Comparison of ENCODE assay signal across 15 cellular contexts in the genomic region with DNA sequence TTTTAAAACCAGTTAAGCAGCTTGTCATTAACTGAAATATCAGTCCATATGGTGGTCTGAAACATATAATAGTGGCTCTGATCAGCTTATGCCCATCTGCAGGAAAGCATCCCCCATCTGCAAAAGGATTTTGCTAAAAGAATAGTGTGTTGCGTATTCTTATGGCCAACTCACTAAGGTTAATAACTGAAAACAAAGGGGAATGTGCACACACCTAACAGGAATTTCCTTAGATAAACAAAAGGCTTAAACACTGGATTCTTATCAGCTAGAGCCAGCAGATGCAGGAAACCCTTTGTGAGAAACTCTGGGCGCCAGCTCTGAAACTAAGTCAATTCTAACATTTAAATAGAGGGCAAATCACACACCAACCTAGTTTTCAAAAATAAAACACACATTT. TPM values are rescaled to one million over a fixed set of nuclear protein-coding genes. Genes with fewer than 3 reads are reported as not detected.
DNase-seq lines count a peak whose midpoint lies in the region; ATAC-seq and TF ChIP-seq lines count a peak whose summit lies in the region.
"Had no signal": no experiment of that assay in that cellular context is flagged by ENCODE, and none has a peak within 500 bp of the region (broad histone marks: within the 10 kb centered on the region; RNA-seq: fewer than 3 reads in every experiment).

No MANE protein-coding gene starts in this region.

- POLR2A ChIA-PET in Caco-2 (lab: Charles Lee) = interaction anchor here (0.6 to 1.2 kb wide), 2 partner anchors 17 to 22 kb away, joined by 3 to 12 read pairs; partner anchors contain the start of gene VPS36
- POLR2A ChIA-PET in IMR-90 (lab: Charles Lee; ENCODE audit: unreplicated experiment) = no interaction called here

- CTCF ChIA-PET in Caco-2 (lab: Charles Lee) = interaction anchor here (1.7 kb wide), 1 partner anchor 22 kb away, joined by 16 read pairs; the partner anchor contains the start of gene VPS36
- CTCF ChIA-PET in IMR-90 (lab: Yijun Ruan, JAX) = interaction anchor here (0.6 to 1.0 kb wide), 3 partner anchors 12 to 23 kb away, joined by 3 to 4 read pairs (median 3); no protein-coding TSS in a partner anchor

- no peak overlapping the region for H2BK5ac ChIP-seq in IMR-90 (ENCODE audit: low read depth, low read length, poor library complexity, severe bottlenecking)

- H3K4me1 ChIP-seq in Caco-2 (peaks cover 18% of the 10 kb centered on the region), IMR-90 (ENCODE audit: control insufficient read depth, insufficient read depth, low read length) (peaks cover 3% of the 10 kb centered on the region; the same call in 1 of the 2 replicates), left lung (peaks cover 0 to 16% of the 10 kb centered on the region in 2 donors), suprapubic skin (no peaks in the 10 kb centered on the region), upper lobe of left lung (peaks cover 8 to 18% (median 13%) of the 10 kb centered on the region in 4 donors)
- H3K4me1 ChIP-seq: HAP-1 had no signal

- no peaks in the 10 kb centered on the region for H4K20me1 ChIP-seq in IMR-90 (ENCODE audit: insufficient read depth, low read length)

- H3K4me2 ChIP-seq in IMR-90 (ENCODE audit: low read depth, low read length) = no peak overlapping the region

- peaks cover 22% of the 10 kb centered on the region for H3K36me3 Mint-ChIP-seq in Caco-2 (ENCODE audit: insufficient read depth, unreplicated experiment)

- no peak overlapping the region for H2BK20ac ChIP-seq in IMR-90 (ENCODE audit: low read depth, low read length)

- H3K27me3 ChIP-seq in Caco-2 (replicated peaks; ENCODE audit: control insufficient read depth, insufficient read depth, low read length) (no peaks in the 10 kb centered on the region), IMR-90 (ENCODE audit: control insufficient read depth, insufficient read depth, low read length) (no peaks in the 10 kb centered on the region), left lung (no peaks in the 10 kb centered on the region), suprapubic skin (no peaks in the 10 kb centered on the region), upper lobe of left lung (no peaks in the 10 kb centered on the region)

- H3K14ac ChIP-seq in IMR-90 (replicated peaks; ENCODE audit: low read depth, low read length) = no peak overlapping the region

- in situ Hi-C loops in IMR-90 (cut with MboI; ENCODE audit: low sequenced_read_pairs) = no loop called here
- in situ Hi-C loops in astrocyte of the cerebellum (cut with HindIII; ENCODE audit: low sequenced_read_pairs) = no loop called here

- intact Hi-C loops in Caco-2 (cut with micrococcal nuclease; ENCODE audit: unreplicated experiment) = loop anchor here (1.0 kb wide), 1 partner anchor 22 kb away; the partner anchor contains the start of gene VPS36
- intact Hi-C loops in IMR-90 (cut with micrococcal nuclease) = no loop called here
- intact Hi-C loops in left lung (cut with DNase I) = no loop called here

- TF ChIP-seq RAD21 in IMR-90 (IDR thresholded peaks at IDR 0.05; ENCODE audit: low read length) = no peak

- dilution Hi-C loops in IMR-90 (cut with HindIII; ENCODE audit: low sequenced_read_pairs, unreplicated experiment) = no loop called here

- H3K9me3 ChIP-seq in Caco-2 = 0 out of 2 replicates have a peak, but pooled peaks cover 4% of the 10 kb centered on the region
- no peaks in the 10 kb centered on the region for H3K9me3 ChIP-seq in IMR-90 (ENCODE audit: control insufficient read depth, insufficient read depth, low read length)
- no peaks in the 10 kb centered on the region for H3K9me3 ChIP-seq in left lung
- H3K9me3 ChIP-seq in suprapubic skin = no peaks in the 10 kb centered on the region
- H3K9me3 ChIP-seq in upper lobe of left lung = no peaks in the 10 kb centered on the region
- H3K9me3 ChIP-seq: HAP-1 had no signal

- no peak overlapping the region for H4K5ac ChIP-seq in IMR-90 (ENCODE audit: low read depth, low read length)

- no peak overlapping the region for H2AFZ ChIP-seq in IMR-90 (replicated peaks; ENCODE audit: low read length, poor library complexity)

- TF ChIP-seq CTCF in Caco-2 (IDR thresholded peaks at IDR 0.05; ENCODE audit: insufficient read depth in 1 of 2, low read depth in 1 of 2, low read length in 1 of 2, severe bottlenecking in 1 of 2, unreplicated experiment in 1 of 2) (no peak), IMR-90 (conservative IDR thresholded peaks at IDR 0.05; ENCODE audit: low read depth, low read length) (no peak), astrocyte of the cerebellum (IDR thresholded peaks at IDR 0.05; ENCODE audit: low read depth, low read length, missing control alignments) (no peak), left lung (IDR thresholded peaks at IDR 0.05) (no peak), suprapubic skin (IDR thresholded peaks at IDR 0.05) (no peak), upper lobe of left lung (IDR thresholded peaks at IDR 0.05) (no peak)

- H2BK15ac ChIP-seq in IMR-90 (ENCODE audit: low read depth, low read length) = no peak overlapping the region

- no peak for TF ChIP-seq POLR2A in IMR-90 (IDR thresholded peaks at IDR 0.05; ENCODE audit: low read depth, low read length)
- no peak for TF ChIP-seq POLR2A in suprapubic skin (IDR thresholded peaks at IDR 0.05)
- no peak for TF ChIP-seq POLR2A in upper lobe of left lung (IDR thresholded peaks at IDR 0.05)

- H4K8ac ChIP-seq in IMR-90 (ENCODE audit: low read depth in 2 of 2, low read length in 2 of 2) = no peak overlapping the region

- H3K9me3 Mint-ChIP-seq in Caco-2 (ENCODE audit: unreplicated experiment) = no peaks in the 10 kb centered on the region
- H3K9me3 Mint-ChIP-seq: activated CD4-positive, alpha-beta T cell treated with anti-CD3 and anti-CD28 coated beads, Interleukin-2, amount 10 ng/mL, durations not matched to agents 24 days and 14 days; activated naive CD4-positive, alpha-beta T cell treated with anti-CD3 and anti-CD28 coated beads for 36 hours; nephron progenitor cell; stimulated activated naive CD8-positive, alpha-beta T cell treated with anti-CD3 and anti-CD28 coated beads, Interleukin-15, Interleukin-2, amounts not matched to agents 100 ng/mL and 50 ng/mL, for 24 hours had no signal

- ATAC-seq in IMR-90 (ENCODE audit: low read depth) (peak; percentile 42; the same call in 1 of the 2 replicates), left lung (peak; percentile 69), upper lobe of left lung (ENCODE audit: low FRiP score in 2 of 2) (no peak)

- H3K36me3 ChIP-seq in Caco-2 (ENCODE audit: control insufficient read depth, insufficient read depth, low read length) (no peaks in the 10 kb centered on the region), IMR-90 (ENCODE audit: control insufficient read depth, insufficient read depth, low read length) (peaks cover 22% of the 10 kb centered on the region), left lung (peaks cover 0 to 87% of the 10 kb centered on the region in 2 donors), suprapubic skin (peaks cover 82% of the 10 kb centered on the region), upper lobe of left lung (peaks cover 12 to 61% (median 22%) of the 10 kb centered on the region in 4 donors)

- H3K4me3 ChIP-seq in Caco-2 (ENCODE audit: low read depth, low read length) (no peak overlapping the region), IMR-90 (ENCODE audit: insufficient read depth, low read depth, low read length) (no peak overlapping the region), astrocyte of the cerebellum (ENCODE audit: low read depth, low read length) (no peak overlapping the region), left lung (no peak overlapping the region), suprapubic skin (no peak overlapping the region), upper lobe of left lung (no peak overlapping the region)
- H3K4me3 ChIP-seq: HAP-1 had no signal

- H2AK5ac ChIP-seq in IMR-90 (ENCODE audit: low read depth, low read length) = no peak overlapping the region

- no peak overlapping the region for H2BK120ac ChIP-seq in IMR-90 (ENCODE audit: low read depth, low read length)

- no CpG with 5 or more reads among the region's 2 CpGs for WGBS in IMR-90 (ENCODE audit: extremely low coverage in 2 of 2, insufficient read length in 1 of 2), 2 experiments
- 66% methylated on average over 2 of the region's 2 CpGs for WGBS in suprapubic skin
- 55 to 56% methylated on average over 2 of the region's 2 CpGs for WGBS in upper lobe of left lung, 2 donors

- H2AK9ac ChIP-seq in IMR-90 (replicated peaks; ENCODE audit: low read depth, low read length, poor library complexity) = no peak overlapping the region

- no peak overlapping the region for H3K23ac ChIP-seq in IMR-90 (ENCODE audit: low read depth, low read length)

- H3K27ac Mint-ChIP-seq in Caco-2 (ENCODE audit: unreplicated experiment) = peak overlapping the region; percentile 42
- H3K27ac Mint-ChIP-seq: activated CD4-positive, alpha-beta T cell treated with anti-CD3 and anti-CD28 coated beads, Interleukin-2, amount 10 ng/mL, durations not matched to agents 24 days and 14 days; activated naive CD4-positive, alpha-beta T cell treated with anti-CD3 and anti-CD28 coated beads for 36 hours; nephron progenitor cell had no signal

- H3K4me3 Mint-ChIP-seq in Caco-2 (ENCODE audit: unreplicated experiment) = no peak overlapping the region
- H3K4me3 Mint-ChIP-seq: activated CD4-positive, alpha-beta T cell treated with anti-CD3 and anti-CD28 coated beads, Interleukin-2, amount 10 ng/mL, durations not matched to agents 24 days and 14 days; activated naive CD4-positive, alpha-beta T cell treated with anti-CD3 and anti-CD28 coated beads for 36 hours; nephron progenitor cell; stimulated activated naive CD8-positive, alpha-beta T cell treated with anti-CD3 and anti-CD28 coated beads, Interleukin-15, Interleukin-2, amounts not matched to agents 100 ng/mL and 50 ng/mL, for 24 hours had no signal

- no peaks in the 10 kb centered on the region; the same call in 1 of the 2 replicates for H3K9me1 ChIP-seq in IMR-90 (ENCODE audit: insufficient read depth, low read length)

- TF ChIP-seq EP300 in suprapubic skin (IDR thresholded peaks at IDR 0.05) (no peak), upper lobe of left lung (IDR thresholded peaks at IDR 0.05) (peak in 1 of 4 donors; percentile 58)

- H3K27me3 Mint-ChIP-seq in Caco-2 (ENCODE audit: insufficient read depth, unreplicated experiment) = no peaks in the 10 kb centered on the region
- H3K27me3 Mint-ChIP-seq: activated CD4-positive, alpha-beta T cell treated with anti-CD3 and anti-CD28 coated beads, Interleukin-2, amount 10 ng/mL, durations not matched to agents 24 days and 14 days; stimulated activated naive CD8-positive, alpha-beta T cell treated with anti-CD3 and anti-CD28 coated beads, Interleukin-15, Interleukin-2, amounts not matched to agents 100 ng/mL and 50 ng/mL, for 24 hours had no signal

- H3K4ac ChIP-seq in IMR-90 (ENCODE audit: low read depth, low read length) = no peak overlapping the region

- no peak overlapping the region for H3K9ac ChIP-seq in IMR-90 (ENCODE audit: low read depth, low read length)

- H3K79me1 ChIP-seq in IMR-90 (ENCODE audit: low read depth in 1 of 2, low read length in 2 of 2) = peaks cover 9 to 10% of the 10 kb centered on the region in 2 experiments; a peak in 2 of 4 replicates

- peak in 1 of 2 experiments; percentile 55 for DNase-seq in Caco-2
- DNase-seq in IMR-90 = peak; percentile 70
- DNase-seq in astrocyte of the cerebellum (ENCODE audit: low read depth) = peak; percentile 20
- no peak for DNase-seq in left lung
- no peak for DNase-seq in suprapubic skin (ENCODE audit: low spot score in 2 of 2)
- no peak for DNase-seq in NCI-H2029 (lab: John Stamatoyannopoulos, UW)
- DNase-seq in GOT3 (lab: John Stamatoyannopoulos, UW) = no peak
- DNase-seq in upper lobe of left lung = no peak
- DNase-seq: activated CD4-positive, alpha-beta T cell treated with anti-CD3 and anti-CD28 coated beads, Interleukin-2, amount 10 ng/mL, durations not matched to agents 24 days and 14 days; activated naive CD4-positive, alpha-beta T cell treated with anti-CD3 and anti-CD28 coated beads for 36 hours; effector memory CD4-positive, alpha-beta T cell; Karpas-422; nephron progenitor cell had no signal

- peaks cover 19% of the 10 kb centered on the region for H3K4me1 Mint-ChIP-seq in Caco-2 (ENCODE audit: low read depth, unreplicated experiment)
- H3K4me1 Mint-ChIP-seq: activated CD4-positive, alpha-beta T cell treated with anti-CD3 and anti-CD28 coated beads, Interleukin-2, amount 10 ng/mL, durations not matched to agents 24 days and 14 days; nephron progenitor cell had no signal

- H3K56ac ChIP-seq in IMR-90 (ENCODE audit: extremely low read depth, insufficient read depth, low read length) = no peak overlapping the region

- BruUV-seq in Caco-2 (replicated peaks; lab: Mats Ljungman, UMichigan) = no TSS peak
- BruUV-seq in IMR-90 (replicated peaks; lab: Mats Ljungman, UMichigan) = no TSS peak

- no peak overlapping the region for H3K18ac ChIP-seq in IMR-90 (ENCODE audit: low read depth, low read length)

- H3K27ac ChIP-seq in IMR-90 (ENCODE audit: insufficient read depth, low read length) = no peak overlapping the region
- H3K27ac ChIP-seq in left lung = no peak overlapping the region
- no peak overlapping the region for H3K27ac ChIP-seq in suprapubic skin
- peak overlapping the region in 1 of 4 donors; percentile 43 for H3K27ac ChIP-seq in upper lobe of left lung

- no peak overlapping the region for H4K91ac ChIP-seq in IMR-90 (ENCODE audit: insufficient read depth, low read depth, low read length)

RNA-seq across cellular contexts. Expression of gene VPS36, which starts 22.1 kb away (rescaled TPM):
- total RNA-seq in Caco-2 (2022) = 40.9 and 48.4 TPM in 2 replicates
- 16.7 and 23.1 TPM in 2 replicates for total RNA-seq in IMR-90 (2012; rRNA removed)
- polyA plus RNA-seq in IMR-90 (2012; rRNA removed) = 9.6 and 14.8 TPM in 2 replicates
- 3.0 and 3.3 TPM in 2 replicates for polyA plus RNA-seq in IMR-90 (2012; cell fraction: cytosol; rRNA removed)
- polyA plus RNA-seq in IMR-90 (2012; cell fraction: nucleus; rRNA removed; ENCODE audit: low replicate concordance) = 11.8 and 53.3 TPM in 2 replicates
- total RNA-seq in left lung = 10 to 100 TPM; 41.5 to 45.0 TPM
- 100 to 1,000 TPM in 1 of 4 donors, 10 to 100 TPM in 3; 86.0 to 331 (median 95.2) TPM for total RNA-seq in suprapubic skin
- total RNA-seq in upper lobe of left lung = 10 to 100 TPM; 32.1 to 78.6 (median 37.7) TPM

RNA-seq across cellular contexts. Expression of gene THSD1, which starts 22.3 kb away (rescaled TPM):
- 0.11 and 0.16 TPM in 2 replicates for total RNA-seq in Caco-2 (2022)
- 14.7 and 19.0 TPM in 2 replicates for total RNA-seq in IMR-90 (2012; rRNA removed)
- polyA plus RNA-seq in IMR-90 (2012; rRNA removed) = 10.9 and 12.1 TPM in 2 replicates
- polyA plus RNA-seq in IMR-90 (2012; cell fraction: cytosol; rRNA removed) = 7.1 and 8.5 TPM in 2 replicates
- 10.3 and 11.6 TPM in 2 replicates for polyA plus RNA-seq in IMR-90 (2012; cell fraction: nucleus; rRNA removed; ENCODE audit: low replicate concordance)
- total RNA-seq in left lung = 10 to 100 TPM; 10.8 to 16.0 TPM
- 10 to 100 TPM in 2 of 4 donors, 1 to 10 TPM in 2; 4.9 to 17.1 (median 7.9) TPM for total RNA-seq in suprapubic skin
- 10 to 100 TPM in 5 of 6 donors, 1 to 10 TPM in 1; 5.5 to 19.8 (median 12.1) TPM for total RNA-seq in upper lobe of left lung

RNA-seq across cellular contexts. Expression of gene CKAP2, which starts 27.0 kb away (rescaled TPM):
- 62.4 and 68.9 TPM in 2 replicates for total RNA-seq in Caco-2 (2022)
- 44.6 and 62.5 TPM in 2 replicates for total RNA-seq in IMR-90 (2012; rRNA removed)
- 17.9 and 23.0 TPM in 2 replicates for polyA plus RNA-seq in IMR-90 (2012; rRNA removed)
- 2.1 and 2.6 TPM in 2 replicates for polyA plus RNA-seq in IMR-90 (2012; cell fraction: cytosol; rRNA removed)
- polyA plus RNA-seq in IMR-90 (2012; cell fraction: nucleus; rRNA removed; ENCODE audit: low replicate concordance) = 1.0 and 8.5 TPM in 2 replicates
- 10 to 100 TPM in 1 of 2 donors, 1 to 10 TPM in 1; 8.6 to 25.0 TPM for total RNA-seq in left lung
- 10 to 100 TPM; 16.0 to 33.8 (median 24.5) TPM for total RNA-seq in suprapubic skin
- total RNA-seq in upper lobe of left lung = 10 to 100 TPM in 1 of 6 donors, 1 to 10 TPM in 5; 4.2 to 18.2 (median 8.8) TPM

Comparison
In these comparisons a context has a peak if more than half of its experiments do, and no peak if none do; other contexts are left out.
1. DNase-seq: peak in IMR-90 (single experiment) and astrocyte of the cerebellum (single experiment); none in left lung (0 of 2), suprapubic skin (0 of 2), NCI-H2029 (single experiment), GOT3 (single experiment) and upper lobe of left lung (0 of 2).
2. ATAC-seq: peak in IMR-90 (single experiment) and left lung (single experiment); none in upper lobe of left lung (0 of 2).